8 cellular contexts compared by ENCODE assay signal in genomic region chr6:30570263-30570662, GRCh38. TPM values are rescaled to one million over a fixed set of nuclear protein-coding genes. Genes with fewer than 3 reads are reported as not detected.
DNase-seq lines count a peak whose midpoint lies in the region; ATAC-seq, FAIRE-seq and TF ChIP-seq lines count a peak whose summit lies in the region.

No MANE protein-coding gene starts in this region.

- no peak for TF ChIP-seq RAD21 in A549 (conservative IDR thresholded peaks at IDR 0.05 in 1 of 2, IDR thresholded peaks at IDR 0.05 in 1 of 2)

- POLR2A ChIA-PET in A549 (lab: Yijun Ruan, JAX), result interaction anchor here (1.3 to 1.6 kb wide), 4 partner anchors 13 to 48 kb away, joined by 3 to 15 read pairs (median 5); partner anchors contain the start of genes GNL1, MRPS18B and PRR3

- WGBS in A549 (ENCODE audit: missing lambda C conversion rate), result 28% methylated on average over 1 of the region's 1 CpG

- TF ChIP-seq CTCF in A549 (IDR thresholded peaks at IDR 0.05) (no peak), HL-60 (IDR thresholded peaks at IDR 0.05; ENCODE audit: insufficient read depth, low read length) (no peak), brain microvascular endothelial cell (IDR thresholded peaks at IDR 0.05; ENCODE audit: low read depth, low read length, missing control alignments) (no peak)

- FAIRE-seq in A549 (lab: Jason Lieb, UNC), result no peak

- in situ Hi-C loops in brain microvascular endothelial cell (cut with HindIII; ENCODE audit: low pct_ligation_motif_present, low sequenced_read_pairs), result no loop called here

- no peak for TF ChIP-seq EP300 in A549 (IDR thresholded peaks at IDR 0.05)

- peak overlapping the region; percentile 86 for H3K4me2 ChIP-seq in A549

- no peaks in the 10 kb centered on the region for H3K27me3 ChIP-seq in HL-60 (ENCODE audit: insufficient read depth, poor library complexity, severe bottlenecking)
- no peaks in the 10 kb centered on the region for H3K27me3 ChIP-seq in brain microvascular endothelial cell (replicated peaks)
- no peaks in the 10 kb centered on the region for H3K27me3 ChIP-seq in muscle layer of colon (ENCODE audit: control insufficient read depth in 1 of 2, insufficient read depth in 2 of 2, low read length in 2 of 2)

- peak overlapping the region; percentile 73 for H3K9ac ChIP-seq in muscle layer of colon (ENCODE audit: low read length)

- CTCF ChIA-PET in A549 (lab: Yijun Ruan, JAX), result interaction anchor here (1.4 to 1.8 kb wide), 2 partner anchors 22 to 29 kb away, joined by 4 to 5 read pairs; no protein-coding TSS in a partner anchor

- peaks cover 4% of the 10 kb centered on the region for H3K36me3 ChIP-seq in brain microvascular endothelial cell (replicated peaks)
- H3K36me3 ChIP-seq in muscle layer of colon (ENCODE audit: insufficient read depth, low read length), result peaks cover 7% of the 10 kb centered on the region

- DNase-seq in A549 (ENCODE audit: low read depth in 1 of 2, low spot score in 1 of 2) (no peak), HL-60 (ENCODE audit: low read depth in 1 of 2, low spot score in 1 of 2) (no peak), brain microvascular endothelial cell (no peak), NCI-H1105 (lab: John Stamatoyannopoulos, UW) (no peak), midbrain (lab: John Stamatoyannopoulos, UW) (no peak)

- ATAC-seq in A549 (no peak), HG03025 (IDR thresholded peaks at IDR 0.05; ENCODE audit: low FRiP score, unreplicated experiment) (no peak), HG03039 (IDR thresholded peaks at IDR 0.05; ENCODE audit: unreplicated experiment) (no peak)

- H3K27ac ChIP-seq in A549 (no peak overlapping the region; a peak in 1 of 6 replicates), HL-60 (replicated peaks) (no peak overlapping the region), brain microvascular endothelial cell (peak overlapping the region; percentile 97), muscle layer of colon (ENCODE audit: low read depth, low read length) (no peak overlapping the region)

- TF ChIP-seq POLR2A in A549 (IDR thresholded peaks at IDR 0.05; ENCODE audit: low read length), result no peak

- no peaks in the 10 kb centered on the region for H3K9me3 ChIP-seq in A549
- no peaks in the 10 kb centered on the region for H3K9me3 ChIP-seq in muscle layer of colon (ENCODE audit: low read length)

- peaks cover 14% of the 10 kb centered on the region for H3K4me1 ChIP-seq in A549
- peaks cover 41% of the 10 kb centered on the region for H3K4me1 ChIP-seq in muscle layer of colon (ENCODE audit: insufficient read depth, low read length)

- H3K4me3 ChIP-seq in A549, result peak overlapping the region; percentile 52; the same call in 2 of the 3 replicates
- H3K4me3 ChIP-seq in HL-60 (replicated peaks; ENCODE audit: insufficient read depth, low read length), result peak overlapping the region; percentile 89
- peak overlapping the region; percentile 96 for H3K4me3 ChIP-seq in brain microvascular endothelial cell (ENCODE audit: low read depth, low read length)
- H3K4me3 ChIP-seq in muscle layer of colon (ENCODE audit: low read depth in 1 of 2, low read length in 2 of 2), result peak overlapping the region; percentile 47 to 85

TF ChIP-seq in A549, 52 proteins besides CTCF, POLR2A, EP300 and RAD21:
- TF ChIP-seq CHD2 (IDR thresholded peaks at IDR 0.05; ENCODE audit: low read length, partially characterized antibody), result no peak
- TF ChIP-seq FOSL2 (IDR thresholded peaks at IDR 0.05), result no peak
- TF ChIP-seq FOSL2 (CRISPR knock-in tag; IDR thresholded peaks at IDR 0.05), result no peak
- no peak for TF ChIP-seq KDM1A (IDR thresholded peaks at IDR 0.05; ENCODE audit: low read depth)
- TF ChIP-seq TFCP2L1 (CRISPR knock-in tag; IDR thresholded peaks at IDR 0.05), result no peak
- no peak for TF ChIP-seq FOSB (CRISPR knock-in tag; IDR thresholded peaks at IDR 0.05)
- no peak for TF ChIP-seq RNF2 (IDR thresholded peaks at IDR 0.05; ENCODE audit: borderline replicate concordance, low read depth)
- no peak for TF ChIP-seq KDM5A (IDR thresholded peaks at IDR 0.05)
- no peak for TF ChIP-seq EHMT2 (IDR thresholded peaks at IDR 0.05; ENCODE audit: low read depth)
- no peak for TF ChIP-seq CBX8 (IDR thresholded peaks at IDR 0.05)
- TF ChIP-seq HEYL (CRISPR knock-in tag; IDR thresholded peaks at IDR 0.05), result no peak
- TF ChIP-seq JUN (IDR thresholded peaks at IDR 0.05), result no peak
- TF ChIP-seq ZSCAN20 (CRISPR knock-in tag; IDR thresholded peaks at IDR 0.05), result no peak
- no peak for TF ChIP-seq FOXS1 (CRISPR knock-in tag; IDR thresholded peaks at IDR 0.05)
- TF ChIP-seq E2F6 (IDR thresholded peaks at IDR 0.05; ENCODE audit: borderline replicate concordance, low read depth), result no peak

RNA-seq across cellular contexts. Expression of gene ABCF1, which starts 1.0 kb away (rescaled TPM):
- polyA plus RNA-seq in A549 (2011; rRNA removed) (30.2 and 31.0 TPM in 2 replicates), A549 (2017; fragmentation: RNase III; extraction: RNeasy Plus Mini Kit Qiagen cat#74134 plus additional on column Dnase treatment) (71.3 to 73.3 TPM (median 72.0 TPM) in 3 replicates)
- 34.1 and 35.6 TPM in 2 replicates for polyA plus RNA-seq in A549 (2012; cell fraction: cytosol; rRNA removed)
- 54.0 and 59.5 TPM in 2 replicates for polyA plus RNA-seq in A549 (2012; cell fraction: nucleus; rRNA removed)
- 62.5 and 64.1 TPM in 2 replicates for polyA minus RNA-seq in A549 (2011; rRNA and poly(A)+ RNA removed)

RNA-seq across cellular contexts. Expression of gene PRR3, which starts 13.2 kb away (rescaled TPM):
- 24.1 and 29.5 TPM in 2 replicates for polyA plus RNA-seq in A549 (2011; rRNA removed)
- polyA plus RNA-seq in A549 (2012; cell fraction: cytosol; rRNA removed), result 13.8 and 15.6 TPM in 2 replicates
- polyA plus RNA-seq in A549 (2012; cell fraction: nucleus; rRNA removed), result 9.9 and 14.0 TPM in 2 replicates
- 12.8 to 13.8 TPM (median 12.8 TPM) in 3 replicates for polyA plus RNA-seq in A549 (2017; fragmentation: RNase III; extraction: RNeasy Plus Mini Kit Qiagen cat#74134 plus additional on column Dnase treatment)
- polyA minus RNA-seq in A549 (2011; rRNA and poly(A)+ RNA removed), result 42.0 and 47.1 TPM in 2 replicates

RNA-seq across cellular contexts. Expression of gene GNL1, which starts 14.0 kb away (rescaled TPM):
- polyA plus RNA-seq in A549 (2011; rRNA removed), result 18.5 and 25.6 TPM in 2 replicates
- polyA plus RNA-seq in A549 (2012; cell fraction: cytosol; rRNA removed), result 12.8 and 19.5 TPM in 2 replicates
- 21.8 and 32.3 TPM in 2 replicates for polyA plus RNA-seq in A549 (2012; cell fraction: nucleus; rRNA removed)
- 19.9 to 28.7 TPM (median 27.2 TPM) in 3 replicates for polyA plus RNA-seq in A549 (2017; fragmentation: RNase III; extraction: RNeasy Plus Mini Kit Qiagen cat#74134 plus additional on column Dnase treatment)
- polyA minus RNA-seq in A549 (2011; rRNA and poly(A)+ RNA removed), result 21.3 and 28.2 TPM in 2 replicates

RNA-seq across cellular contexts. Expression of gene PPP1R10, which starts 46.8 kb away (rescaled TPM):
- polyA plus RNA-seq in A549 (2011; rRNA removed), result 33.3 and 37.6 TPM in 2 replicates
- polyA plus RNA-seq in A549 (2012; cell fraction: cytosol; rRNA removed), result 15.1 and 17.9 TPM in 2 replicates
- polyA plus RNA-seq in A549 (2012; cell fraction: nucleus; rRNA removed), result 44.4 and 44.5 TPM in 2 replicates
- polyA plus RNA-seq in A549 (2017; fragmentation: RNase III; extraction: RNeasy Plus Mini Kit Qiagen cat#74134 plus additional on column Dnase treatment), result 25.2 to 28.4 TPM (median 26.4 TPM) in 3 replicates
- 58.0 and 128 TPM in 2 replicates for polyA minus RNA-seq in A549 (2011; rRNA and poly(A)+ RNA removed)

RNA-seq across cellular contexts. Expression of gene MRPS18B, which starts 47.4 kb away (rescaled TPM):
- polyA plus RNA-seq in A549 (2011; rRNA removed) (91.1 and 97.3 TPM in 2 replicates), A549 (2017; fragmentation: RNase III; extraction: RNeasy Plus Mini Kit Qiagen cat#74134 plus additional on column Dnase treatment) (83.6 to 104 TPM (median 85.3 TPM) in 3 replicates)
- polyA plus RNA-seq in A549 (2012; cell fraction: cytosol; rRNA removed), result 82.9 and 109 TPM in 2 replicates
- polyA plus RNA-seq in A549 (2012; cell fraction: nucleus; rRNA removed), result 43.7 and 51.4 TPM in 2 replicates
- 73.2 and 79.0 TPM in 2 replicates for polyA minus RNA-seq in A549 (2011; rRNA and poly(A)+ RNA removed)
